ENCODE assay signal across 19 cellular contexts in the genomic region with DNA sequence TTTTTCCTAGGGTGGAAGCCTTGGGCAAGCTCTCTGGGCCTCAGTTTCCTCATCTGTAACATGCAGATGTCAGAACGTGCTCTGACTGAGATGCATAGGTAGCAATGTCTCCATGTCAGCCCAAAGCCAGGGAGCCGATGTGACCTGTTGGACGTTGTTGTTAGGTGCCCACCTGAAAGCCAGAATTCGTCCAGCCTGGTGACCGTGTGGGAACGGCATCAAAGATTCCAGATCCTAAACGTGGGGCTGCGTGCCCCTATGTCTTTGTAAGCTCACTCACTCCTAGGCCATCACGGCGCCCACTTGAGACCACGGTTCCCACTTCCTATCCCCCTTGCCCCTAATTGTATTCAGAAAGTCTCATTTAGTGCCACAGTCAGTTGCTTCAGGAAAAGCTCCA. TPM values are rescaled to one million over a fixed set of nuclear protein-coding genes. Genes with fewer than 3 reads are reported as not detected.
DNase-seq lines count a peak whose midpoint lies in the region; ATAC-seq and TF ChIP-seq lines count a peak whose summit lies in the region.
"Had no signal": no experiment of that assay in that cellular context is flagged by ENCODE, and none has a peak within 500 bp of the region (broad histone marks: within the 10 kb centered on the region; RNA-seq: fewer than 3 reads in every experiment).

No MANE protein-coding gene starts in this region.

- CTCF ChIA-PET in activated naive CD4-positive, alpha-beta T cell treated with anti-CD3 and anti-CD28 coated beads, Interleukin-2, amount 10 ng/mL, durations not matched to agents 7 days and 5 days (lab: Charles Lee), result interaction anchor here (0.6 kb wide), 1 partner anchor 317 kb away, joined by 3 read pairs; no protein-coding TSS in a partner anchor

- H2BK20ac ChIP-seq in H9 (ENCODE audit: low read depth, low read length, poor library complexity, severe bottlenecking), result no peak overlapping the region

- no peak overlapping the region for H2BK15ac ChIP-seq in H9 (ENCODE audit: low read depth, low read length)

- no peak overlapping the region for H3T11ph ChIP-seq in H9 (ENCODE audit: low read length)

- no peak for DNase-seq in H9
- DNase-seq in activated naive CD4-positive, alpha-beta T cell treated with anti-CD3 and anti-CD28 coated beads, Interleukin-2, amount 10 ng/mL, durations not matched to agents 7 days and 5 days, result no peak
- no peak for DNase-seq in T-helper 2 cell treated with Interferon-gamma antibody and Interleukin-4, amounts not matched to agents 5 μg/mL and 100 μg/mL, for 36 hours (ENCODE audit: low spot score)
- DNase-seq: activated CD4-positive, alpha-beta T cell treated with anti-CD3 and anti-CD28 coated beads, Interleukin-2, amount 50 U/mL, for 48 hours; activated naive CD8-positive, alpha-beta T cell treated with anti-CD3 and anti-CD28 coated beads, Interleukin-2, amount 10 ng/mL, durations not matched to agents 7 days and 5 days; activated T-cell treated with anti-CD3 and anti-CD28 coated beads, Interleukin-2, amount 50 U/mL, for 24 hours; Calu3; central memory CD4-positive, alpha-beta T cell; foreskin melanocyte; NCI-H1105; NCI-H774; small intestine; SW 1271 had no signal

- no peak overlapping the region for H4K8ac ChIP-seq in H9 (replicated peaks; ENCODE audit: insufficient read length, low read depth, low read length)

- H2BK5ac ChIP-seq in H9 (ENCODE audit: insufficient read length, low read length), result no peak overlapping the region

- H3K4me3 ChIP-seq in stomach smooth muscle (ENCODE audit: low read length in 2 of 2), result peak overlapping the region in 1 of 2 donors; percentile 3
- H3K4me3 ChIP-seq: lung had no signal

- no peak overlapping the region for H2AFZ ChIP-seq in H9 (ENCODE audit: low read length)

- H4K20me1 ChIP-seq in H9 (ENCODE audit: control insufficient read depth, insufficient read depth, insufficient read length), result no peaks in the 10 kb centered on the region

- no peak overlapping the region for H3K4ac ChIP-seq in H9 (ENCODE audit: low read depth, low read length)

- H2AK5ac ChIP-seq in H9 (ENCODE audit: insufficient read length, low read length), result no peak overlapping the region

- no peaks in the 10 kb centered on the region for H3K27me3 ChIP-seq in H9 (ENCODE audit: insufficient read depth, low read length)
- no peaks in the 10 kb centered on the region for H3K27me3 ChIP-seq in stomach smooth muscle (ENCODE audit: control insufficient read depth in 1 of 2, insufficient read depth in 2 of 2, low read length in 2 of 2)

- no peak overlapping the region for H4K91ac ChIP-seq in H9 (ENCODE audit: insufficient read length, low read depth, low read length)

- H2BK120ac ChIP-seq in H9 (ENCODE audit: low read depth, low read length, poor library complexity, severe bottlenecking), result no peak overlapping the region

- H3K27ac Mint-ChIP-seq in H9 (peak overlapping the region; percentile 32 to 46 (median 44); a peak in 4 of 7 replicates), nephron (peak overlapping the region; percentile 41 to 60 (median 48))
- no peak overlapping the region for H3K27ac Mint-ChIP-seq in activated naive CD4-positive, alpha-beta T cell treated with anti-CD3 and anti-CD28 coated beads, Interleukin-2, amount 10 ng/mL, durations not matched to agents 7 days and 5 days
- H3K27ac Mint-ChIP-seq in T-helper 2 cell treated with Interferon-gamma antibody and Interleukin-4, amounts not matched to agents 5 μg/mL and 100 μg/mL, for 36 hours, result no peak overlapping the region
- H3K27ac Mint-ChIP-seq: activated naive CD8-positive, alpha-beta T cell treated with anti-CD3 and anti-CD28 coated beads, Interleukin-2, amount 10 ng/mL, durations not matched to agents 7 days and 5 days; activated T-cell treated with anti-CD3 and anti-CD28 coated beads, Interleukin-2, amount 50 U/mL, for 24 hours had no signal

- H3K4me3 Mint-ChIP-seq in H9 (no peak overlapping the region), nephron (no peak overlapping the region)
- H3K4me3 Mint-ChIP-seq in activated naive CD4-positive, alpha-beta T cell treated with anti-CD3 and anti-CD28 coated beads, Interleukin-2, amount 10 ng/mL, durations not matched to agents 7 days and 5 days, result no peak overlapping the region
- no peak overlapping the region for H3K4me3 Mint-ChIP-seq in T-helper 2 cell treated with Interferon-gamma antibody and Interleukin-4, amounts not matched to agents 5 μg/mL and 100 μg/mL, for 36 hours
- H3K4me3 Mint-ChIP-seq: activated naive CD8-positive, alpha-beta T cell treated with anti-CD3 and anti-CD28 coated beads, Interleukin-2, amount 10 ng/mL, durations not matched to agents 7 days and 5 days; activated T-cell treated with anti-CD3 and anti-CD28 coated beads, Interleukin-2, amount 50 U/mL, for 24 hours had no signal

- no peaks in the 10 kb centered on the region for H3K79me1 ChIP-seq in H9 (ENCODE audit: insufficient read depth, low read depth, low read length, poor library complexity, severe bottlenecking)

- H3K27ac ChIP-seq in H9 (ENCODE audit: insufficient read length, low read depth, low read length) (no peak overlapping the region), cingulate gyrus (ENCODE audit: low read depth, low read length) (peak overlapping the region; percentile 70), stomach smooth muscle (ENCODE audit: low read length) (peak overlapping the region; percentile 85)

- H3K9ac ChIP-seq in H9 (ENCODE audit: extremely low read depth, insufficient read length, low read length) (no peak overlapping the region), stomach smooth muscle (ENCODE audit: low read length in 2 of 2) (no peak overlapping the region)

- no peak overlapping the region for H2BK12ac ChIP-seq in H9 (ENCODE audit: insufficient read length, low read depth, low read length)

- no peak overlapping the region for H3K56ac ChIP-seq in H9 (ENCODE audit: insufficient read length, low read depth, low read length)

- no peaks in the 10 kb centered on the region for H3K9me3 Mint-ChIP-seq in H9
- H3K9me3 Mint-ChIP-seq in nephron, result no peaks in the 10 kb centered on the region
- H3K9me3 Mint-ChIP-seq in activated naive CD4-positive, alpha-beta T cell treated with anti-CD3 and anti-CD28 coated beads, Interleukin-2, amount 10 ng/mL, durations not matched to agents 7 days and 5 days, result no peaks in the 10 kb centered on the region
- no peaks in the 10 kb centered on the region for H3K9me3 Mint-ChIP-seq in T-helper 2 cell treated with Interferon-gamma antibody and Interleukin-4, amounts not matched to agents 5 μg/mL and 100 μg/mL, for 36 hours
- H3K9me3 Mint-ChIP-seq: activated naive CD8-positive, alpha-beta T cell treated with anti-CD3 and anti-CD28 coated beads, Interleukin-2, amount 10 ng/mL, durations not matched to agents 7 days and 5 days; activated T-cell treated with anti-CD3 and anti-CD28 coated beads, Interleukin-2, amount 50 U/mL, for 24 hours had no signal

- H3K36me3 ChIP-seq in stomach smooth muscle (ENCODE audit: control insufficient read depth in 2 of 2, insufficient read depth in 2 of 2, low read length in 2 of 2), result peaks cover 2 to 3% of the 10 kb centered on the region in 2 donors

- no peak for TF ChIP-seq CTCF in H9 (conservative IDR thresholded peaks at IDR 0.05)
- no peak for TF ChIP-seq CTCF in nephron (IDR thresholded peaks at IDR 0.05; ENCODE audit: unreplicated experiment in 3 of 3)

- H3K9me3 ChIP-seq in H9 (ENCODE audit: control insufficient read depth, low read depth, low read length) (no peaks in the 10 kb centered on the region), stomach smooth muscle (ENCODE audit: control insufficient read depth in 2 of 2, low read length in 2 of 2) (peaks cover 0 to 6% of the 10 kb centered on the region in 2 donors)

- H3K23ac ChIP-seq in H9 (ENCODE audit: insufficient read length, low read depth, low read length), result no peak overlapping the region

- H3K4me1 ChIP-seq in H9 (ENCODE audit: insufficient read depth, low read length) (no peaks in the 10 kb centered on the region), stomach smooth muscle (ENCODE audit: control insufficient read depth, insufficient read depth, low read length) (peaks cover 67% of the 10 kb centered on the region)

- no peak overlapping the region for H3K14ac ChIP-seq in H9 (ENCODE audit: insufficient read depth, low read length)

- H4K5ac ChIP-seq in H9 (ENCODE audit: insufficient read length, low read depth, low read length), result no peak overlapping the region

- H3K27me3 Mint-ChIP-seq in H9 (ENCODE audit: low read depth) (no peaks in the 10 kb centered on the region; the same call in 1 of the 2 replicates), nephron (ENCODE audit: low read depth) (no peaks in the 10 kb centered on the region)
- peaks cover 15% of the 10 kb centered on the region for H3K27me3 Mint-ChIP-seq in activated naive CD4-positive, alpha-beta T cell treated with anti-CD3 and anti-CD28 coated beads, Interleukin-2, amount 10 ng/mL, durations not matched to agents 7 days and 5 days
- peaks cover 3% of the 10 kb centered on the region for H3K27me3 Mint-ChIP-seq in T-helper 2 cell treated with Interferon-gamma antibody and Interleukin-4, amounts not matched to agents 5 μg/mL and 100 μg/mL, for 36 hours (ENCODE audit: low read depth)
- H3K27me3 Mint-ChIP-seq: activated naive CD8-positive, alpha-beta T cell treated with anti-CD3 and anti-CD28 coated beads, Interleukin-2, amount 10 ng/mL, durations not matched to agents 7 days and 5 days had no signal

- H3K36me3 Mint-ChIP-seq in H9 (ENCODE audit: insufficient read depth in 1 of 3, low read depth in 3 of 3) (peaks cover 40 to 66% (median 62%) of the 10 kb centered on the region in 3 experiments), nephron (ENCODE audit: low read depth) (peaks cover 72% of the 10 kb centered on the region)
- H3K36me3 Mint-ChIP-seq in activated naive CD4-positive, alpha-beta T cell treated with anti-CD3 and anti-CD28 coated beads, Interleukin-2, amount 10 ng/mL, durations not matched to agents 7 days and 5 days, result no peaks in the 10 kb centered on the region
- no peaks in the 10 kb centered on the region for H3K36me3 Mint-ChIP-seq in T-helper 2 cell treated with Interferon-gamma antibody and Interleukin-4, amounts not matched to agents 5 μg/mL and 100 μg/mL, for 36 hours (ENCODE audit: low read depth)
- H3K36me3 Mint-ChIP-seq: activated naive CD8-positive, alpha-beta T cell treated with anti-CD3 and anti-CD28 coated beads, Interleukin-2, amount 10 ng/mL, durations not matched to agents 7 days and 5 days had no signal

- no CpG with 5 or more reads among the region's 11 CpGs for WGBS in H9 (ENCODE audit: extremely low coverage, insufficient read length, low lambda C conversion rate)

- no peak overlapping the region for H3K18ac ChIP-seq in H9 (ENCODE audit: insufficient read length, low read depth, low read length)

- no peaks in the 10 kb centered on the region for H3K23me2 ChIP-seq in H9 (ENCODE audit: insufficient read length, low read depth, low read length, poor library complexity, severe bottlenecking)

- no peak overlapping the region for H3K4me2 ChIP-seq in H9 (ENCODE audit: insufficient read depth, insufficient read length, low read length)

- H3K4me1 Mint-ChIP-seq in H9, result peaks cover 6 to 24% of the 10 kb centered on the region in 2 experiments
- H3K4me1 Mint-ChIP-seq in nephron, result peaks cover 30% of the 10 kb centered on the region
- peaks cover 3% of the 10 kb centered on the region for H3K4me1 Mint-ChIP-seq in activated naive CD4-positive, alpha-beta T cell treated with anti-CD3 and anti-CD28 coated beads, Interleukin-2, amount 10 ng/mL, durations not matched to agents 7 days and 5 days
- no peaks in the 10 kb centered on the region for H3K4me1 Mint-ChIP-seq in T-helper 2 cell treated with Interferon-gamma antibody and Interleukin-4, amounts not matched to agents 5 μg/mL and 100 μg/mL, for 36 hours (ENCODE audit: low read depth)

- no peaks in the 10 kb centered on the region for H3K79me2 ChIP-seq in H9 (ENCODE audit: insufficient read depth, low read length)

- no peak for ATAC-seq in HG03025 (IDR thresholded peaks at IDR 0.05; ENCODE audit: low FRiP score, unreplicated experiment)
- no peak for ATAC-seq in HG02938 (IDR thresholded peaks at IDR 0.05; ENCODE audit: unreplicated experiment)

RNA-seq across cellular contexts. Expression of a gene that starts 48.2 kb away (rescaled TPM):
- total RNA-seq in H9 (2021), result 137 and 140 TPM in 2 replicates
- total RNA-seq: activated naive CD8-positive, alpha-beta T cell treated with anti-CD3 and anti-CD28 coated beads, Interleukin-2, amount 10 ng/mL, durations not matched to agents 7 days and 5 days had no signal

Comparison
In these comparisons a context has a peak if more than half of its experiments do, and no peak if none do; other contexts are left out.
1. H3K27ac Mint-ChIP-seq: peak in H9 (3 of 3) and nephron (3 of 3); none in activated naive CD4-positive, alpha-beta T cell treated with anti-CD3 and anti-CD28 coated beads, Interleukin-2, amount 10 ng/mL, durations not matched to agents 7 days and 5 days (single experiment) and T-helper 2 cell treated with Interferon-gamma antibody and Interleukin-4, amounts not matched to agents 5 μg/mL and 100 μg/mL, for 36 hours (single experiment).